18 cellular contexts compared by ENCODE assay signal in the genomic region with DNA sequence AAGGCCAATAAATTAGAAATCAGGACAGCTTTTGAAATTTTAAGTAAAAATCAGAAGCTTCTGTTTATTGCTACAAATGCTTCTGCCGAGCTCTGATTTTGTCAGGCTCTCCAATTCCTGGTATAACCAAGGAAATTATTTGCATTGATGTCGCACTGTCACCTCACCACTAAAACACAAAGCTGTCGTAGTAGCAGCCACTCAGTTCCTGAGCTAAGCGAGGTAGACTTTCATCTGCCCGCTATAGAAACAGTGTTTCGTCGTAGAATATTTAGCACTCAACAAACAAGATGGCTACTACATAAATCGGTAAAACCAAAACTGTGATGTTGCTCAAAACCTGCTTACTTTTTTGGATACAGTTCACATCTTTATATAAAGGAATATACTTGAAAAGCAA.
DNase-seq lines count a peak whose midpoint lies in the region; ATAC-seq and TF ChIP-seq lines count a peak whose summit lies in the region.
"Had no signal": no experiment of that assay in that cellular context is flagged by ENCODE, and none has a peak within 500 bp of the region (broad histone marks: within the 10 kb centered on the region; RNA-seq: fewer than 3 reads in every experiment).

No MANE protein-coding gene starts in this region.

- H3K36me3 Mint-ChIP-seq in activated CD4-positive, alpha-beta T cell treated with anti-CD3 and anti-CD28 coated beads, Interleukin-2, amount 10 ng/mL, durations not matched to agents 24 days and 14 days (ENCODE audit: low read depth), result peaks cover 21% of the 10 kb centered on the region
- peaks cover 11% of the 10 kb centered on the region for H3K36me3 Mint-ChIP-seq in activated T-helper 1 cell treated with anti-CD3 and anti-CD28 coated beads, Interleukin-12 subunit alpha, Interleukin-12 subunit beta, Interleukin-2, Interleukin-4 antibody, amounts not matched to agents 30 ng/mL and 10 ng/mL and 1 ng/mL, durations not matched to agents 14 hours and 24 hours and 36 hours (ENCODE audit: low read depth)
- peaks cover 0 to 12% (median 0%) of the 10 kb centered on the region in 3 donors for H3K36me3 Mint-ChIP-seq in naive thymus-derived CD8-positive, alpha-beta T cell

- peaks cover 43% of the 10 kb centered on the region for H3K4me1 Mint-ChIP-seq in activated CD4-positive, alpha-beta T cell treated with anti-CD3 and anti-CD28 coated beads, Interleukin-2, amount 10 ng/mL, durations not matched to agents 24 days and 14 days
- peaks cover 60% of the 10 kb centered on the region for H3K4me1 Mint-ChIP-seq in activated T-helper 1 cell treated with anti-CD3 and anti-CD28 coated beads, Interleukin-12 subunit alpha, Interleukin-12 subunit beta, Interleukin-2, Interleukin-4 antibody, amounts not matched to agents 30 ng/mL and 10 ng/mL and 1 ng/mL, durations not matched to agents 14 hours and 24 hours and 36 hours (ENCODE audit: low read depth)
- H3K4me1 Mint-ChIP-seq in naive thymus-derived CD8-positive, alpha-beta T cell, result peaks cover 2 to 38% (median 29%) of the 10 kb centered on the region in 4 donors

- H3K27me3 Mint-ChIP-seq in activated CD4-positive, alpha-beta T cell treated with anti-CD3 and anti-CD28 coated beads, Interleukin-2, amount 10 ng/mL, durations not matched to agents 24 days and 14 days, result no peaks in the 10 kb centered on the region
- H3K27me3 Mint-ChIP-seq in activated T-helper 1 cell treated with anti-CD3 and anti-CD28 coated beads, Interleukin-12 subunit alpha, Interleukin-12 subunit beta, Interleukin-2, Interleukin-4 antibody, amounts not matched to agents 30 ng/mL and 10 ng/mL and 1 ng/mL, durations not matched to agents 14 hours and 24 hours and 36 hours (ENCODE audit: insufficient read depth), result no peaks in the 10 kb centered on the region
- H3K27me3 Mint-ChIP-seq in naive thymus-derived CD8-positive, alpha-beta T cell, result no peaks in the 10 kb centered on the region
- H3K27me3 Mint-ChIP-seq: dendritic cell treated with granulocyte-macrophage colony-stimulating factor and Interleukin-4, amounts not matched to agents 40 ng/mL and 50 ng/mL, for 4 days had no signal

- POLR2A ChIA-PET in naive thymus-derived CD8-positive, alpha-beta T cell (lab: Charles Lee), result no interaction called here

- intact Hi-C loops in activated CD4-positive, alpha-beta T cell treated with anti-CD3 and anti-CD28 coated beads, Interleukin-2, amount 10 ng/mL, durations not matched to agents 24 days and 14 days (cut with micrococcal nuclease), result loop anchor here (10.0 kb wide), 1 partner anchor 547 kb away; no protein-coding TSS in a partner anchor
- intact Hi-C loops in activated T-helper 1 cell treated with anti-CD3 and anti-CD28 coated beads, Interleukin-12 subunit alpha, Interleukin-12 subunit beta, Interleukin-2, Interleukin-4 antibody, amounts not matched to agents 30 ng/mL and 10 ng/mL and 1 ng/mL, durations not matched to agents 14 hours and 24 hours and 36 hours (cut with micrococcal nuclease), result loop anchor here (5.0 kb wide), 3 partner anchors 294 to 529 kb away; a partner anchor contains a TSS

- peak; percentile 84 for DNase-seq in activated CD4-positive, alpha-beta T cell treated with anti-CD3 and anti-CD28 coated beads, Interleukin-2, amount 10 ng/mL, durations not matched to agents 24 days and 14 days
- DNase-seq in activated CD4-positive, alpha-beta T cell treated with anti-CD3 and anti-CD28 coated beads for 1 hour, result no peak
- DNase-seq in GM12865 (ENCODE audit: low read depth) (peak; percentile 37), Ammon's horn (ENCODE audit: low spot score) (no peak), midbrain (lab: John Stamatoyannopoulos, UW) (no peak)
- DNase-seq in activated T-helper 1 cell treated with anti-CD3 and anti-CD28 coated beads, Interleukin-12 subunit alpha, Interleukin-12 subunit beta, Interleukin-2, Interleukin-4 antibody, amounts not matched to agents 30 ng/mL and 10 ng/mL and 1 ng/mL, durations not matched to agents 14 hours and 24 hours and 36 hours (ENCODE audit: low spot score), result peak; percentile 54
- DNase-seq in naive thymus-derived CD8-positive, alpha-beta T cell, result peak in 2 of 10 donors; percentile 10 to 40
- DNase-seq: activated CD8-positive, alpha-beta memory T cell treated with anti-CD3 and anti-CD28 coated beads, Interleukin-2, amount 50 U/mL, for 48 hours; BE2C; NCI-H187; NCI-H774; SJCRH30; substantia nigra; WERI-Rb-1 had no signal

- no peak for TF ChIP-seq CTCF in GM12865 (IDR thresholded peaks at IDR 0.05; ENCODE audit: insufficient read depth, low read depth, low read length, missing control alignments)

- peak in 1 of 2 donors; percentile 76 for ATAC-seq in naive thymus-derived CD8-positive, alpha-beta T cell
- ATAC-seq in HG03280 (IDR thresholded peaks at IDR 0.05; ENCODE audit: unreplicated experiment), result no peak
- ATAC-seq: K562 had no signal

- no peak overlapping the region for H3K4me3 ChIP-seq in GM12865 (ENCODE audit: low read depth, low read length)
- H3K4me3 ChIP-seq: breast epithelium, K562, SJCRH30 had no signal

- peak overlapping the region; percentile 70 for H3K27ac Mint-ChIP-seq in activated CD4-positive, alpha-beta T cell treated with anti-CD3 and anti-CD28 coated beads, Interleukin-2, amount 10 ng/mL, durations not matched to agents 24 days and 14 days
- peak overlapping the region; percentile 86 for H3K27ac Mint-ChIP-seq in activated T-helper 1 cell treated with anti-CD3 and anti-CD28 coated beads, Interleukin-12 subunit alpha, Interleukin-12 subunit beta, Interleukin-2, Interleukin-4 antibody, amounts not matched to agents 30 ng/mL and 10 ng/mL and 1 ng/mL, durations not matched to agents 14 hours and 24 hours and 36 hours
- H3K27ac Mint-ChIP-seq in naive thymus-derived CD8-positive, alpha-beta T cell, result peak overlapping the region in 8 of 10 donors; percentile 41 to 88 (median 80)
- H3K27ac Mint-ChIP-seq: dendritic cell treated with granulocyte-macrophage colony-stimulating factor and Interleukin-4, amounts not matched to agents 40 ng/mL and 50 ng/mL, for 4 days had no signal

- peak overlapping the region; percentile 74 for H3K4me3 Mint-ChIP-seq in activated CD4-positive, alpha-beta T cell treated with anti-CD3 and anti-CD28 coated beads, Interleukin-2, amount 10 ng/mL, durations not matched to agents 24 days and 14 days
- peak overlapping the region; percentile 69 for H3K4me3 Mint-ChIP-seq in activated T-helper 1 cell treated with anti-CD3 and anti-CD28 coated beads, Interleukin-12 subunit alpha, Interleukin-12 subunit beta, Interleukin-2, Interleukin-4 antibody, amounts not matched to agents 30 ng/mL and 10 ng/mL and 1 ng/mL, durations not matched to agents 14 hours and 24 hours and 36 hours
- peak overlapping the region in 9 of 10 donors; percentile 32 to 70 (median 49) for H3K4me3 Mint-ChIP-seq in naive thymus-derived CD8-positive, alpha-beta T cell
- H3K4me3 Mint-ChIP-seq: dendritic cell treated with granulocyte-macrophage colony-stimulating factor and Interleukin-4, amounts not matched to agents 40 ng/mL and 50 ng/mL, for 4 days had no signal

- no peaks in the 10 kb centered on the region for H3K9me3 Mint-ChIP-seq in activated CD4-positive, alpha-beta T cell treated with anti-CD3 and anti-CD28 coated beads, Interleukin-2, amount 10 ng/mL, durations not matched to agents 24 days and 14 days
- no peaks in the 10 kb centered on the region for H3K9me3 Mint-ChIP-seq in activated T-helper 1 cell treated with anti-CD3 and anti-CD28 coated beads, Interleukin-12 subunit alpha, Interleukin-12 subunit beta, Interleukin-2, Interleukin-4 antibody, amounts not matched to agents 30 ng/mL and 10 ng/mL and 1 ng/mL, durations not matched to agents 14 hours and 24 hours and 36 hours
- H3K9me3 Mint-ChIP-seq in naive thymus-derived CD8-positive, alpha-beta T cell, result no peaks in the 10 kb centered on the region
- H3K9me3 Mint-ChIP-seq: dendritic cell treated with granulocyte-macrophage colony-stimulating factor and Interleukin-4, amounts not matched to agents 40 ng/mL and 50 ng/mL, for 4 days had no signal

Comparison
In these comparisons a context has a peak if more than half of its experiments do, and no peak if none do; other contexts are left out.
1. DNase-seq: peak in activated CD4-positive, alpha-beta T cell treated with anti-CD3 and anti-CD28 coated beads, Interleukin-2, amount 10 ng/mL, durations not matched to agents 24 days and 14 days (single experiment), GM12865 (single experiment) and activated T-helper 1 cell treated with anti-CD3 and anti-CD28 coated beads, Interleukin-12 subunit alpha, Interleukin-12 subunit beta, Interleukin-2, Interleukin-4 antibody, amounts not matched to agents 30 ng/mL and 10 ng/mL and 1 ng/mL, durations not matched to agents 14 hours and 24 hours and 36 hours (single experiment); none in activated CD4-positive, alpha-beta T cell treated with anti-CD3 and anti-CD28 coated beads for 1 hour (single experiment), Ammon's horn (single experiment) and midbrain (single experiment).
2. Peak in every context shown above with its lines, with median percentiles within 50 percentile points of each other: H3K27ac Mint-ChIP-seq and H3K4me3 Mint-ChIP-seq.